39 cellular contexts compared by ENCODE assay signal in genomic region chr16:87922250-87922871, GRCh38. TPM values are rescaled to one million over a fixed set of nuclear protein-coding genes. Genes with fewer than 3 reads are reported as not detected.
A peak's percentile ranks its signal among the peaks of the same experiment; 100 is the strongest.
DNase-seq lines count a peak whose midpoint lies in the region; ATAC-seq, FAIRE-seq and TF ChIP-seq lines count a peak whose summit lies in the region.
"Had no signal": no experiment of that assay in that cellular context is flagged by ENCODE, and none has a peak within 500 bp of the region (broad histone marks: within the 10 kb centered on the region; RNA-seq: fewer than 3 reads in every experiment).

No MANE protein-coding gene starts in this region.

- TF ChIP-seq CTCF in right atrium auricular region (IDR thresholded peaks at IDR 0.05) (no peak), body of pancreas (IDR thresholded peaks at IDR 0.05) (no peak), thyroid gland (IDR thresholded peaks at IDR 0.05) (no peak), kidney (IDR thresholded peaks at IDR 0.05; ENCODE audit: borderline replicate concordance, extremely low read depth, insufficient read depth) (no peak)

- ATAC-seq in Right ventricle myocardium superior (ENCODE audit: poor library complexity) = peak; percentile 77
- ATAC-seq in body of pancreas = peak; percentile 4
- ATAC-seq in left lobe of liver = peak; percentile 75
- ATAC-seq in HG03565 (IDR thresholded peaks at IDR 0.05; ENCODE audit: unreplicated experiment) = no peak
- ATAC-seq: activated CD8-positive, alpha-beta T cell treated with anti-CD3 and anti-CD28 coated beads for 36 hours; gastrocnemius medialis; mucosa of descending colon had no signal

- DNase-seq in Right ventricle myocardium superior (peak; percentile 69), right atrium auricular region (ENCODE audit: low spot score) (no peak), body of pancreas (peak; percentile 46 to 55 (median 54)), left lobe of liver (ENCODE audit: low spot score) (peak; percentile 81), thyroid gland (peak; percentile 79 to 80), kidney (no peak), SW 1271 (lab: John Stamatoyannopoulos, UW) (no peak)
- DNase-seq: ACHN; activated CD4-positive, alpha-beta T cell treated with anti-CD3 and anti-CD28 coated beads for 1 hour; activated CD8-positive, alpha-beta T cell treated with anti-CD3 and anti-CD28 coated beads for 36 hours; activated effector memory CD4-positive, alpha-beta T cell treated with Interleukin-2 at 50 U/mL for 16 hours; activated naive CD8-positive, alpha-beta T cell treated with anti-CD3 and anti-CD28 coated beads for 36 hours; COR-L47; dermis blood vessel endothelial cell; DMS53; esophagus squamous epithelium; H9; KBM-7; MG63; mucosa of descending colon; NCI-H146; NCI-H526; nephron progenitor cell; stimulated activated CD4-positive, alpha-beta T cell treated with anti-CD3 and anti-CD28 coated beads, Interleukin-2, amount 100 ng/mL, for 48 hours had no signal

- intact Hi-C loops in Right ventricle myocardium superior (cut with DNase I) = no loop called here
- intact Hi-C loops in body of pancreas (cut with DNase I) = no loop called here
- intact Hi-C loops in thyroid gland (cut with DNase I) = no loop called here
- intact Hi-C loops in kidney (cut with DNase I) = no loop called here

- H3K9ac ChIP-seq in kidney (ENCODE audit: low read length in 2 of 2) = peak overlapping the region in 1 of 2 donors; percentile 4

- H3K27me3 ChIP-seq in right atrium auricular region (no peaks in the 10 kb centered on the region), body of pancreas (no peaks in the 10 kb centered on the region), thyroid gland (no peaks in the 10 kb centered on the region)
- H3K27me3 ChIP-seq: ascending aorta, gastrocnemius medialis, MG63 had no signal

- TF ChIP-seq POLR2A in body of pancreas (IDR thresholded peaks at IDR 0.05) = no peak
- no peak for TF ChIP-seq POLR2A in thyroid gland (IDR thresholded peaks at IDR 0.05)

- H3K4me3 ChIP-seq in right atrium auricular region = no peak overlapping the region
- H3K4me3 ChIP-seq in body of pancreas = no peak overlapping the region
- H3K4me3 ChIP-seq in thyroid gland (replicated peaks in 1 of 3) = no peak overlapping the region
- no peak overlapping the region for H3K4me3 ChIP-seq in kidney (ENCODE audit: low read length in 2 of 2)
- H3K4me3 ChIP-seq: ascending aorta, esophagus squamous epithelium, gastrocnemius medialis, MG63, mucosa of descending colon had no signal

- H3K27ac ChIP-seq in right atrium auricular region (no peak overlapping the region), body of pancreas (peak overlapping the region in 3 of 4 donors; percentile 44 to 62 (median 45)), thyroid gland (peak overlapping the region; percentile 24 to 97 (median 58)), kidney (ENCODE audit: low read depth in 2 of 2, low read length in 2 of 2) (no peak overlapping the region)
- H3K27ac ChIP-seq: ascending aorta, esophagus squamous epithelium had no signal

- whole genome bisulfite sequencing in body of pancreas, 2 donors = 32 to 73% methylated on average over 4 to 14 of the region's 14 CpGs
- 45 to 63% methylated on average over 10 to 11 of the region's 14 CpGs for WGBS in thyroid gland, 2 donors

- no peaks in the 10 kb centered on the region for H3K4me1 ChIP-seq in right atrium auricular region
- H3K4me1 ChIP-seq in body of pancreas = peaks cover 49% of the 10 kb centered on the region
- peaks cover 43 to 50% of the 10 kb centered on the region in 2 donors for H3K4me1 ChIP-seq in thyroid gland
- peaks cover 13 to 30% of the 10 kb centered on the region in 2 donors for H3K4me1 ChIP-seq in kidney (ENCODE audit: control insufficient read depth in 1 of 2, insufficient read depth in 1 of 2, low read depth in 1 of 2, low read length in 2 of 2)

- FAIRE-seq in kidney (lab: Jason Lieb, UNC) = no peak
- FAIRE-seq: endometrium, GM19239, islet of Langerhans, RCC 7860 had no signal

- H3K9me3 ChIP-seq in right atrium auricular region (no peaks in the 10 kb centered on the region), body of pancreas (no peaks in the 10 kb centered on the region), thyroid gland (no peaks in the 10 kb centered on the region), kidney (ENCODE audit: control insufficient read depth in 1 of 2, low read length in 2 of 2) (no peaks in the 10 kb centered on the region)
- H3K9me3 ChIP-seq: ascending aorta, esophagus squamous epithelium, gastrocnemius medialis, MG63, mucosa of descending colon had no signal

- H3K36me3 ChIP-seq in right atrium auricular region = no peaks in the 10 kb centered on the region
- H3K36me3 ChIP-seq in body of pancreas (replicated peaks in 1 of 2; ENCODE audit: insufficient read depth in 1 of 2, low read depth in 2 of 2) = no peaks in the 10 kb centered on the region
- H3K36me3 ChIP-seq in thyroid gland = no peaks in the 10 kb centered on the region
- no peaks in the 10 kb centered on the region for H3K36me3 ChIP-seq in kidney (ENCODE audit: control insufficient read depth in 1 of 2, insufficient read depth in 2 of 2, low read length in 2 of 2)
- H3K36me3 ChIP-seq: ascending aorta, esophagus squamous epithelium, gastrocnemius medialis, MG63 had no signal

RNA-seq across cellular contexts. Expression of gene CA5A, which starts 14.0 kb away (rescaled TPM):
- total RNA-seq in Right ventricle myocardium superior = not detected
- total RNA-seq in right atrium auricular region = not detected
- total RNA-seq in body of pancreas = not detected
- total RNA-seq in left lobe of liver = 35.7 TPM
- not detected for total RNA-seq in thyroid gland
- not detected for total RNA-seq in kidney
- polyA plus RNA-seq in kidney (ENCODE audit: insufficient read depth, low read depth, low replicate concordance) = not detected
- total RNA-seq: activated CD8-positive, alpha-beta T cell treated with anti-CD3 and anti-CD28 coated beads for 36 hours; activated naive CD8-positive, alpha-beta T cell treated with anti-CD3 and anti-CD28 coated beads for 36 hours; ascending aorta; dermis blood vessel endothelial cell; esophagus squamous epithelium; G401; gastrocnemius medialis; H9; HT-29; lung microvascular endothelial cell; right cardiac atrium; SK-MEL-5; T-helper 2 cell treated with Interferon-gamma antibody and Interleukin-4, amounts not matched to agents 100 ng/mL and 5 ng/mL, for 36 hours; urinary bladder had no signal
- polyA plus RNA-seq: BJ, right cardiac atrium, urinary bladder had no signal

RNA-seq across cellular contexts. Expression of gene BANP, which starts 28.9 kb away (rescaled TPM):
- total RNA-seq in Right ventricle myocardium superior = 12.6 TPM
- 10 to 100 TPM; 10.4 to 14.4 TPM for total RNA-seq in right atrium auricular region
- total RNA-seq in body of pancreas = 10 to 100 TPM; 19.1 to 20.2 TPM
- 22.4 TPM for total RNA-seq in left lobe of liver
- 10 to 100 TPM; 22.8 to 42.7 (median 29.8) TPM for total RNA-seq in thyroid gland
- total RNA-seq in kidney = 26.3 TPM
- 12.4 TPM for polyA plus RNA-seq in kidney (ENCODE audit: insufficient read depth, low read depth, low replicate concordance)

RNA-seq across cellular contexts. Expression of gene SLC7A5, which starts 53.1 kb away (rescaled TPM):
- total RNA-seq in Right ventricle myocardium superior (3.9 TPM), right atrium auricular region (10 to 100 TPM in 1 of 2 donors, 1 to 10 TPM in 1; 5.8 to 12.8 TPM), body of pancreas (1 to 10 TPM; 1.6 to 3.4 TPM), left lobe of liver (13.4 TPM), thyroid gland (1 to 10 TPM; 1.1 to 5.2 (median 2.2) TPM), kidney (18.7 TPM)
- 17.0 TPM for polyA plus RNA-seq in kidney (ENCODE audit: insufficient read depth, low read depth, low replicate concordance)

Comparison
In these comparisons a context has a peak if more than half of its experiments do, and no peak if none do; other contexts are left out.
1. DNase-seq: peak in Right ventricle myocardium superior (single experiment), body of pancreas (4 of 4), left lobe of liver (single experiment) and thyroid gland (2 of 2); none in right atrium auricular region (single experiment), kidney (single experiment) and SW 1271 (0 of 2).
2. H3K27ac ChIP-seq: peak in body of pancreas (3 of 4) and thyroid gland (3 of 3); none in right atrium auricular region (0 of 2) and kidney (0 of 2).
3. RNA of gene CA5A, which starts 14.0 kb away (total RNA-seq): 35.7 TPM in left lobe of liver (single experiment); not detected in Right ventricle myocardium superior (single experiment), not detected in right atrium auricular region, not detected in body of pancreas, not detected in thyroid gland and not detected in kidney (single experiment); every median in the first group is over 10 times any median in the second.